ENCODE assay signal across 21 cellular contexts in genomic region chr11:2999464-2999998, GRCh38. TPM values are rescaled to one million over a fixed set of nuclear protein-coding genes. Genes with fewer than 3 reads are reported as not detected.
DNase-seq lines count a peak whose midpoint lies in the region; ATAC-seq, FAIRE-seq and TF ChIP-seq lines count a peak whose summit lies in the region.
"Had no signal": no experiment of that assay in that cellular context is flagged by ENCODE, and none has a peak within 500 bp of the region (broad histone marks: within the 10 kb centered on the region; RNA-seq: fewer than 3 reads in every experiment).

No MANE protein-coding gene starts in this region.

- in situ Hi-C loops in HepG2 (cut with HindIII; ENCODE audit: extremely low pct_ligation_motif_present, low pct_unique_long_range_greater_than_20kb): no loop called here

- no peaks in the 10 kb centered on the region for H3K79me2 ChIP-seq in HepG2 (ENCODE audit: insufficient read depth, low read length)

- TF ChIP-seq EP300 in HepG2 (IDR thresholded peaks at IDR 0.05; ENCODE audit: low read depth in 2 of 2, low read length in 2 of 2): no peak
- no peak for TF ChIP-seq EP300 in HepG2 (CRISPR knock-in tag; IDR thresholded peaks at IDR 0.05; ENCODE audit: borderline replicate concordance)
- no peak for TF ChIP-seq EP300 in suprapubic skin (IDR thresholded peaks at IDR 0.05)

- H3K4me1 ChIP-seq in HepG2 (ENCODE audit: insufficient read depth, low read length) (no peaks in the 10 kb centered on the region), suprapubic skin (peaks cover 47% of the 10 kb centered on the region)
- H3K4me1 ChIP-seq: colonic mucosa had no signal

- DNase-seq in WTC11 (ENCODE audit: low spot score) (no peak), HepG2 (ENCODE audit: low spot score) (no peak), suprapubic skin (ENCODE audit: low spot score in 2 of 2) (peak; percentile 45 to 59), NCI-H187 treated with DMSO at 0.1 percent for 48 hours (lab: John Stamatoyannopoulos, UW) (no peak)
- DNase-seq: activated CD4-positive, alpha-beta T cell treated with anti-CD3 and anti-CD28 coated beads, Interleukin-2, amount 10 ng/mL, durations not matched to agents 24 days and 14 days; activated naive CD8-positive, alpha-beta T cell treated with anti-CD3 and anti-CD28 coated beads, Interleukin-2, amount 10 ng/mL, durations not matched to agents 7 days and 5 days; CD8-positive, alpha-beta memory T cell; colonic mucosa; GF-D8; HCEC 1CT; KG1; left cardiac atrium; naive thymus-derived CD8-positive, alpha-beta T cell; NCI-H187; NCI-H82 had no signal

- CTCF ChIA-PET in WTC11 (lab: Charles Lee) (no interaction called here), HepG2 (lab: Yijun Ruan, JAX; ENCODE audit: low intra/inter-chr PET ratio, low total read pairs) (no interaction called here)

- 0 out of 2 replicates have a peak overlapping the region, but pooled peaks have one; percentile 9 for H3K27ac Mint-ChIP-seq in WTC11
- H3K27ac Mint-ChIP-seq: activated CD4-positive, alpha-beta T cell treated with anti-CD3 and anti-CD28 coated beads, Interleukin-2, amount 10 ng/mL, durations not matched to agents 24 days and 14 days; activated naive CD8-positive, alpha-beta T cell treated with anti-CD3 and anti-CD28 coated beads, Interleukin-2, amount 10 ng/mL, durations not matched to agents 7 days and 5 days; activated T-helper 2 cell treated with anti-CD3 and anti-CD28 coated beads, Interferon-gamma antibody, Interleukin-2, Interleukin-4, amounts not matched to agents 10 μg/mL and 5 μg/mL and 100 μg/mL, durations not matched to agents 14 hours and 24 hours and 36 hours had no signal

- no peaks in the 10 kb centered on the region for H3K27me3 Mint-ChIP-seq in WTC11 (ENCODE audit: low read depth)
- H3K27me3 Mint-ChIP-seq: activated CD4-positive, alpha-beta T cell treated with anti-CD3 and anti-CD28 coated beads, Interleukin-2, amount 10 ng/mL, durations not matched to agents 24 days and 14 days; activated naive CD8-positive, alpha-beta T cell treated with anti-CD3 and anti-CD28 coated beads, Interleukin-2, amount 10 ng/mL, durations not matched to agents 7 days and 5 days; naive thymus-derived CD8-positive, alpha-beta T cell had no signal

- 99% methylated on average over 10 of the region's 10 CpGs for WGBS in HepG2 (ENCODE audit: low lambda C conversion rate)
- 93% methylated on average over 10 of the region's 10 CpGs for WGBS in suprapubic skin

- no peaks in the 10 kb centered on the region; a peak in 1 of 5 replicates for H3K27me3 ChIP-seq in HepG2 (ENCODE audit: control insufficient read depth in 1 of 2, insufficient read depth in 2 of 2, low read length in 2 of 2)
- H3K27me3 ChIP-seq in suprapubic skin: no peaks in the 10 kb centered on the region
- H3K27me3 ChIP-seq: colonic mucosa, ovary had no signal

- ATAC-seq in WTC11 (no peak), HepG2 (no peak), HG03039 (IDR thresholded peaks at IDR 0.05; ENCODE audit: unreplicated experiment) (no peak), GM21423 (IDR thresholded peaks at IDR 0.05; ENCODE audit: unreplicated experiment) (no peak)
- ATAC-seq: naive thymus-derived CD8-positive, alpha-beta T cell had no signal

- H3K36me3 ChIP-seq in HepG2 (replicated peaks in 1 of 2; ENCODE audit: control insufficient read depth in 1 of 2, insufficient read depth in 2 of 2, low read length in 2 of 2) (peaks cover 23 to 44% of the 10 kb centered on the region in 2 experiments; a peak in 4 of 5 replicates), suprapubic skin (peaks cover 46% of the 10 kb centered on the region)
- H3K36me3 ChIP-seq: colonic mucosa, ovary had no signal

- POLR2A ChIA-PET in WTC11 (lab: Charles Lee): interaction anchor here (0.8 kb wide), 1 partner anchor 15 kb away, joined by 3 read pairs; no protein-coding TSS in a partner anchor
- POLR2A ChIA-PET in HepG2 (lab: Yijun Ruan, JAX): no interaction called here

- no peak overlapping the region for H3K4me2 ChIP-seq in HepG2 (ENCODE audit: low read depth, low read length)

- TF ChIP-seq RAD21 in HepG2 (CRISPR knock-in tag; IDR thresholded peaks at IDR 0.05): no peak

- no peak overlapping the region for H2AFZ ChIP-seq in HepG2 (ENCODE audit: low read length)

- H3K27ac ChIP-seq in HepG2 (ENCODE audit: extremely low read length, insufficient read depth, low read length) (no peak overlapping the region), suprapubic skin (peak overlapping the region; percentile 81)
- H3K27ac ChIP-seq: colonic mucosa, ovary had no signal

- no peak for TF ChIP-seq POLR2A in HepG2 (IDR thresholded peaks at IDR 0.05; ENCODE audit: insufficient read depth in 1 of 2, low read depth in 2 of 2, low read length in 2 of 2)
- no peak for TF ChIP-seq POLR2A in suprapubic skin (IDR thresholded peaks at IDR 0.05)

- H3K4me3 ChIP-seq in HepG2 (replicated peaks in 1 of 3; ENCODE audit: insufficient read depth in 1 of 3, low read depth in 2 of 3, low read length in 3 of 3): no peak overlapping the region
- H3K4me3 ChIP-seq in suprapubic skin: no peak overlapping the region
- H3K4me3 ChIP-seq: colonic mucosa, ovary had no signal

- intact Hi-C loops in HepG2 (cut with micrococcal nuclease; ENCODE audit: unreplicated experiment): no loop called here

- H3K9ac ChIP-seq in HepG2 (ENCODE audit: insufficient read depth, low read depth, low read length): no peak overlapping the region

- FAIRE-seq in HepG2 (lab: Jason Lieb, UNC): no peak
- FAIRE-seq: endometrium had no signal

- peaks cover 31% of the 10 kb centered on the region for H3K36me3 Mint-ChIP-seq in WTC11

- TF ChIP-seq CTCF in WTC11 (IDR thresholded peaks at IDR 0.05): no peak
- no peak for TF ChIP-seq CTCF in HepG2 (CRISPR knock-in tag; IDR thresholded peaks at IDR 0.05)
- TF ChIP-seq CTCF in suprapubic skin (IDR thresholded peaks at IDR 0.05): no peak

- H3K4me1 Mint-ChIP-seq in WTC11: peaks cover 4% of the 10 kb centered on the region
- H3K4me1 Mint-ChIP-seq: activated CD4-positive, alpha-beta T cell treated with anti-CD3 and anti-CD28 coated beads, Interleukin-2, amount 10 ng/mL, durations not matched to agents 24 days and 14 days had no signal

- H4K20me1 ChIP-seq in HepG2 (ENCODE audit: insufficient read depth, low read length): no peaks in the 10 kb centered on the region

- H3K9me3 ChIP-seq in HepG2 (ENCODE audit: low read length): no peaks in the 10 kb centered on the region
- no peaks in the 10 kb centered on the region for H3K9me3 ChIP-seq in suprapubic skin
- H3K9me3 ChIP-seq: colonic mucosa, ovary had no signal

- no peaks in the 10 kb centered on the region for H3K9me3 Mint-ChIP-seq in WTC11
- H3K9me3 Mint-ChIP-seq: activated CD4-positive, alpha-beta T cell treated with anti-CD3 and anti-CD28 coated beads, Interleukin-2, amount 10 ng/mL, durations not matched to agents 24 days and 14 days; activated naive CD8-positive, alpha-beta T cell treated with anti-CD3 and anti-CD28 coated beads, Interleukin-2, amount 10 ng/mL, durations not matched to agents 7 days and 5 days; activated T-helper 2 cell treated with anti-CD3 and anti-CD28 coated beads, Interferon-gamma antibody, Interleukin-2, Interleukin-4, amounts not matched to agents 10 μg/mL and 5 μg/mL and 100 μg/mL, durations not matched to agents 14 hours and 24 hours and 36 hours; CD8-positive, alpha-beta memory T cell; naive thymus-derived CD8-positive, alpha-beta T cell had no signal

- no peak overlapping the region for H3K4me3 Mint-ChIP-seq in WTC11
- H3K4me3 Mint-ChIP-seq: activated CD4-positive, alpha-beta T cell treated with anti-CD3 and anti-CD28 coated beads, Interleukin-2, amount 10 ng/mL, durations not matched to agents 24 days and 14 days; activated naive CD8-positive, alpha-beta T cell treated with anti-CD3 and anti-CD28 coated beads, Interleukin-2, amount 10 ng/mL, durations not matched to agents 7 days and 5 days; CD8-positive, alpha-beta memory T cell; naive thymus-derived CD8-positive, alpha-beta T cell had no signal

- BruUV-seq in HepG2 (replicated peaks; lab: Mats Ljungman, UMichigan): no TSS peak

RNA-seq across cellular contexts. Expression of gene NAP1L4, which starts 7.4 kb away (rescaled TPM):
- polyA plus RNA-seq in PFSK-1 (2012; ENCODE audit: insufficient read length, low read depth): 62.4 TPM
- 160 to 189 TPM (median 181 TPM) in 3 replicates for total RNA-seq in WTC11 (2021)
- total RNA-seq in HepG2 (2016; rRNA removed; fragmentation: Illumina TruSeq; extraction: Trizol): 186 and 213 TPM in 2 replicates
- 229 and 281 TPM in 2 replicates for total RNA-seq in HepG2 (2016; cell fraction: cytosol; rRNA removed; fragmentation: Illumina TruSeq; extraction: Trizol; ENCODE audit: low read depth)
- total RNA-seq in HepG2 (2016; cell fraction: insoluble cytoplasmic fraction; rRNA removed; fragmentation: Illumina TruSeq; extraction: Trizol): 181 and 200 TPM in 2 replicates
- 147 and 170 TPM in 2 replicates for total RNA-seq in HepG2 (2016; cell fraction: membrane; rRNA removed; fragmentation: Illumina TruSeq; extraction: Trizol)
- total RNA-seq in HepG2 (2016; cell fraction: nucleus; rRNA removed; fragmentation: Illumina TruSeq; extraction: Trizol): 186 and 203 TPM in 2 replicates
- polyA plus RNA-seq in HepG2 (2011; rRNA removed): 64.0 and 71.5 TPM in 2 replicates
- 60.2 and 65.1 TPM in 2 replicates for polyA plus RNA-seq in HepG2 (2011; cell fraction: cytosol; rRNA removed)
- polyA plus RNA-seq in HepG2 (2011; cell fraction: nucleus; rRNA removed): 112 TPM in 2 replicates
- polyA plus RNA-seq in HepG2 (2012): 74.7 and 106 TPM in 2 replicates
- polyA plus RNA-seq in HepG2 (2016; cell fraction: cytosol; fragmentation: Illumina TruSeq; extraction: Trizol; ENCODE audit: low read depth): 32.0 and 34.1 TPM in 2 replicates
- 187 and 197 TPM in 2 replicates for polyA plus RNA-seq in HepG2 (2016; cell fraction: insoluble cytoplasmic fraction; fragmentation: Illumina TruSeq; extraction: Trizol; ENCODE audit: low read depth)
- 60.2 and 61.8 TPM in 2 replicates for polyA plus RNA-seq in HepG2 (2016; cell fraction: membrane; fragmentation: Illumina TruSeq; extraction: Trizol; ENCODE audit: low read depth)
- 171 and 202 TPM in 2 replicates for polyA plus RNA-seq in HepG2 (2016; cell fraction: nucleus; fragmentation: Illumina TruSeq; extraction: Trizol; ENCODE audit: insufficient read depth, low read depth)
- polyA minus RNA-seq in HepG2 (2011; rRNA and poly(A)+ RNA removed; ENCODE audit: low replicate concordance): 61.7 and 117 TPM in 2 replicates
- 46.9 and 61.0 TPM in 2 replicates for polyA minus RNA-seq in HepG2 (2011; cell fraction: cytosol; rRNA and poly(A)+ RNA removed)
- polyA minus RNA-seq in HepG2 (2011; cell fraction: nucleus; rRNA and poly(A)+ RNA removed): 150 and 156 TPM in 2 replicates
- 100 to 1,000 TPM in 2 of 4 donors, 10 to 100 TPM in 2; 70.7 to 150 (median 97.5) TPM for total RNA-seq in suprapubic skin

RNA-seq across cellular contexts. Expression of gene CARS1, which starts 57.7 kb away (rescaled TPM):
- polyA plus RNA-seq in PFSK-1 (2012; ENCODE audit: insufficient read length, low read depth): 275 TPM
- total RNA-seq in WTC11 (2021) (57.9 to 92.0 TPM (median 62.0 TPM) in 3 replicates), HepG2 (2016; rRNA removed; fragmentation: Illumina TruSeq; extraction: Trizol) (32.1 and 33.8 TPM in 2 replicates), suprapubic skin (10 to 100 TPM; 38.1 to 66.5 (median 40.9) TPM)
- 6.6 and 6.8 TPM in 2 replicates for total RNA-seq in HepG2 (2016; cell fraction: cytosol; rRNA removed; fragmentation: Illumina TruSeq; extraction: Trizol; ENCODE audit: low read depth)
- 31.0 and 33.3 TPM in 2 replicates for total RNA-seq in HepG2 (2016; cell fraction: insoluble cytoplasmic fraction; rRNA removed; fragmentation: Illumina TruSeq; extraction: Trizol)
- 11.2 and 30.8 TPM in 2 replicates for total RNA-seq in HepG2 (2016; cell fraction: membrane; rRNA removed; fragmentation: Illumina TruSeq; extraction: Trizol)
- total RNA-seq in HepG2 (2016; cell fraction: nucleus; rRNA removed; fragmentation: Illumina TruSeq; extraction: Trizol): 32.2 and 55.6 TPM in 2 replicates
- 47.0 and 51.1 TPM in 2 replicates for polyA plus RNA-seq in HepG2 (2011; rRNA removed)
- polyA plus RNA-seq in HepG2 (2011; cell fraction: cytosol; rRNA removed): 24.8 and 30.7 TPM in 2 replicates
- polyA plus RNA-seq in HepG2 (2011; cell fraction: nucleus; rRNA removed): 122 and 123 TPM in 2 replicates
- polyA plus RNA-seq in HepG2 (2012): 27.1 and 55.0 TPM in 2 replicates
- 5.3 and 6.3 TPM in 2 replicates for polyA plus RNA-seq in HepG2 (2016; cell fraction: cytosol; fragmentation: Illumina TruSeq; extraction: Trizol; ENCODE audit: low read depth)
- 28.8 and 29.1 TPM in 2 replicates for polyA plus RNA-seq in HepG2 (2016; cell fraction: insoluble cytoplasmic fraction; fragmentation: Illumina TruSeq; extraction: Trizol; ENCODE audit: low read depth)
- 8.7 and 27.3 TPM in 2 replicates for polyA plus RNA-seq in HepG2 (2016; cell fraction: membrane; fragmentation: Illumina TruSeq; extraction: Trizol; ENCODE audit: low read depth)
- polyA plus RNA-seq in HepG2 (2016; cell fraction: nucleus; fragmentation: Illumina TruSeq; extraction: Trizol; ENCODE audit: insufficient read depth, low read depth): 59.1 and 103 TPM in 2 replicates
- polyA minus RNA-seq in HepG2 (2011; rRNA and poly(A)+ RNA removed; ENCODE audit: low replicate concordance): 27.7 and 54.6 TPM in 2 replicates
- polyA minus RNA-seq in HepG2 (2011; cell fraction: cytosol; rRNA and poly(A)+ RNA removed): 18.4 and 22.4 TPM in 2 replicates
- polyA minus RNA-seq in HepG2 (2011; cell fraction: nucleus; rRNA and poly(A)+ RNA removed): 55.0 and 56.3 TPM in 2 replicates

Comparison
In these comparisons a context has a peak if more than half of its experiments do, and no peak if none do; other contexts are left out.
1. DNase-seq: peak in suprapubic skin (2 of 2); none in WTC11 (single experiment), HepG2 (single experiment) and NCI-H187 treated with DMSO at 0.1 percent for 48 hours (single experiment).